1 cellular context compared by ENCODE assay signal in genomic region chr12:109648446-109648980, GRCh38.
TF ChIP-seq lines count a peak whose summit lies in the region.

No MANE protein-coding gene starts in this region.

TF ChIP-seq in H1, 55 proteins besides CTCF, POLR2A, EP300 and RAD21:
- TF ChIP-seq YY1 (IDR thresholded peaks at IDR 0.05; ENCODE audit: low read depth, low read length) (no peak), CTBP2 (IDR thresholded peaks at IDR 0.05; ENCODE audit: borderline replicate concordance, insufficient read depth, insufficient read length, low read length) (no peak), TEAD4 (IDR thresholded peaks at IDR 0.05; ENCODE audit: low read depth, low read length) (no peak), TAF1 (IDR thresholded peaks at IDR 0.05; ENCODE audit: low read depth, low read length) (no peak), CHD2 (IDR thresholded peaks at IDR 0.05; ENCODE audit: low read length) (no peak), FOSL1 (IDR thresholded peaks at IDR 0.05; ENCODE audit: insufficient read depth, low read depth, low read length) (no peak), CREB1 (IDR thresholded peaks at IDR 0.05) (no peak), MAX (IDR thresholded peaks at IDR 0.05) (no peak), GTF2F1 (IDR thresholded peaks at IDR 0.05; ENCODE audit: borderline replicate concordance, low read depth, low read length) (no peak), ATF3 (IDR thresholded peaks at IDR 0.05; ENCODE audit: insufficient read depth, low read depth, low read length) (no peak), SIX5 (IDR thresholded peaks at IDR 0.05; ENCODE audit: low read depth, low read length) (no peak)
